ENCODE assay signal across 19 cellular contexts in the genomic region with DNA sequence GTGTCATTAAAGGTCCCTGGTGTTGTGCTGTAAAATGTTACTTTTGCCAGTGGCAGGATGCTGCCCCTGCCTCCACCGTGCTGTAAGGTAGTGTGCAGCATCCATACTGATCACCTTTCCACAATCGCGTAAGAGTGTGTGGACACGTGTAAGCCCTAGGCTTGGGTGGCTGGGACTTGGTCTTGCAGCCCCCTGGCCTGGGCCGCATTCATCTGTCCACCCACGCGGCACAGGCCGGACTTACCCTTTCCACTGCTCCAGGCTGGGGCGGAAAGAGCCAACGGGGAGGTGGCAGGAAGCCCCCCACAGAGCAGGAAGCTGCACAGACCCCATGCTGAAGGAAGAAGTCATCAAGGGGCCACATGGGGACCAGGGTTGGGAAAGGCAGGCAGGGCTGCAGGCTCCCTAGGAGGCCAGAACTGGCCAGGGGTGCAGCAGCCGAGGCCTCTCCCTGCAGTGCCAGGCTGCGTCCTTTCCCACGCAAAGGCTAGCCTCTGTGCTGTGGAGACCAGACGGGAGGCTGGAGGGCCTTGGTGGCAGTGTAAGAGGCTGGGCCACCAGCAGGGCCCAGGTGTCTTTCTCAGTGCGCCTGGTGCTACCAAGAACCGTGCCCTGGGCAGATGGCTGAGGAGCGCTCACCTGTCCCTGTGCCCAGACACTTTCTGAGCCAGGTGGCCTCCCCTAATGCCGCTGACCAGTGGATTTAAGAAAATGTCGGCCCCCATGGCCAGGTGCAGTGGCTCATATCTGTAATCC. TPM values are rescaled to one million over a fixed set of nuclear protein-coding genes. Genes with fewer than 3 reads are reported as not detected.
A peak's percentile ranks its signal among the peaks of the same experiment; 100 is the strongest.
DNase-seq lines count a peak whose midpoint lies in the region; ATAC-seq and TF ChIP-seq lines count a peak whose summit lies in the region.
"Had no signal": no experiment of that assay in that cellular context is flagged by ENCODE, and none has a peak within 500 bp of the region (broad histone marks: within the 10 kb centered on the region; RNA-seq: fewer than 3 reads in every experiment).

No MANE protein-coding gene starts in this region.

- H3K4me3 ChIP-seq in lower lobe of right lung (no peak overlapping the region), suprapubic skin (no peak overlapping the region)
- H3K4me3 ChIP-seq: body of pancreas had no signal

- no peak for TF ChIP-seq EP300 in suprapubic skin (IDR thresholded peaks at IDR 0.05)

- no peaks in the 10 kb centered on the region for H3K9me3 Mint-ChIP-seq in stimulated activated memory B cell treated with anti-CD40 and anti-IgM and Interleukin-4, amounts not matched to agents 10 μg/mL and 1 μg/mL and 100 μg/mL, for 72 hours
- H3K9me3 Mint-ChIP-seq: activated naive CD8-positive, alpha-beta T cell treated with anti-CD3 and anti-CD28 coated beads, Interleukin-2, amount 10 ng/mL, durations not matched to agents 7 days and 5 days; activated T-cell treated with anti-CD3 and anti-CD28 coated beads, Interleukin-2, amount 50 U/mL, for 72 hours; CD4-positive, CD25-positive, alpha-beta regulatory T cell; dendritic cell treated with granulocyte-macrophage colony-stimulating factor and Interleukin-4, amounts not matched to agents 40 ng/mL and 50 ng/mL, for 4 days; nephron progenitor cell had no signal

- TF ChIP-seq CTCF in lower lobe of right lung (IDR thresholded peaks at IDR 0.05) (no peak), suprapubic skin (IDR thresholded peaks at IDR 0.05) (no peak)

- WGBS in suprapubic skin: 89% methylated on average over 3 of the region's 19 CpGs

- H3K4me3 Mint-ChIP-seq in stimulated activated memory B cell treated with anti-CD40 and anti-IgM and Interleukin-4, amounts not matched to agents 10 μg/mL and 1 μg/mL and 100 μg/mL, for 72 hours: no peak overlapping the region
- H3K4me3 Mint-ChIP-seq: activated naive CD8-positive, alpha-beta T cell treated with anti-CD3 and anti-CD28 coated beads, Interleukin-2, amount 10 ng/mL, durations not matched to agents 7 days and 5 days; activated T-cell treated with anti-CD3 and anti-CD28 coated beads, Interleukin-2, amount 50 U/mL, for 72 hours; CD4-positive, CD25-positive, alpha-beta regulatory T cell; dendritic cell treated with granulocyte-macrophage colony-stimulating factor and Interleukin-4, amounts not matched to agents 40 ng/mL and 50 ng/mL, for 4 days; nephron progenitor cell had no signal

- H3K9me3 ChIP-seq in lower lobe of right lung: no peaks in the 10 kb centered on the region
- no peaks in the 10 kb centered on the region for H3K9me3 ChIP-seq in suprapubic skin
- H3K9me3 ChIP-seq: body of pancreas had no signal

- H3K4me1 Mint-ChIP-seq in stimulated activated memory B cell treated with anti-CD40 and anti-IgM and Interleukin-4, amounts not matched to agents 10 μg/mL and 1 μg/mL and 100 μg/mL, for 72 hours: no peaks in the 10 kb centered on the region
- H3K4me1 Mint-ChIP-seq: activated naive CD8-positive, alpha-beta T cell treated with anti-CD3 and anti-CD28 coated beads, Interleukin-2, amount 10 ng/mL, durations not matched to agents 7 days and 5 days; CD4-positive, CD25-positive, alpha-beta regulatory T cell had no signal

- H3K27ac Mint-ChIP-seq in stimulated activated memory B cell treated with anti-CD40 and anti-IgM and Interleukin-4, amounts not matched to agents 10 μg/mL and 1 μg/mL and 100 μg/mL, for 72 hours: no peak overlapping the region
- H3K27ac Mint-ChIP-seq: activated naive CD8-positive, alpha-beta T cell treated with anti-CD3 and anti-CD28 coated beads, Interleukin-2, amount 10 ng/mL, durations not matched to agents 7 days and 5 days; activated T-cell treated with anti-CD3 and anti-CD28 coated beads, Interleukin-2, amount 50 U/mL, for 72 hours; CD4-positive, CD25-positive, alpha-beta regulatory T cell; dendritic cell treated with granulocyte-macrophage colony-stimulating factor and Interleukin-4, amounts not matched to agents 40 ng/mL and 50 ng/mL, for 4 days had no signal

- H3K27ac ChIP-seq in lower lobe of right lung: no peak overlapping the region
- H3K27ac ChIP-seq in suprapubic skin: no peak overlapping the region
- H3K27ac ChIP-seq: body of pancreas had no signal

- DNase-seq in activated effector memory CD4-positive, alpha-beta T cell treated with anti-CD3 and anti-CD28 coated beads, Interleukin-2, amount 50 U/mL, for 16 hours: peak; percentile 45
- DNase-seq in activated effector memory CD4-positive, alpha-beta T cell treated with Interleukin-2 at 50 U/mL for 16 hours: no peak
- DNase-seq in cerebellum (ENCODE audit: low spot score) (peak; percentile 67), lower lobe of right lung (peak; percentile 24), suprapubic skin (ENCODE audit: low spot score in 2 of 2) (peak; percentile 47 to 66), NCI-H774 (lab: John Stamatoyannopoulos, UW) (no peak)
- DNase-seq: activated CD4-positive, alpha-beta T cell treated with anti-CD3 and anti-CD28 coated beads, Interleukin-2, amount 50 U/mL, for 48 hours; activated naive CD8-positive, alpha-beta T cell treated with anti-CD3 and anti-CD28 coated beads, Interleukin-2, amount 10 ng/mL, durations not matched to agents 7 days and 5 days; activated T-cell treated with anti-CD3 and anti-CD28 coated beads, Interleukin-2, amount 50 U/mL, for 72 hours; CD4-positive, CD25-positive, alpha-beta regulatory T cell; NCI-H1417; NCI-H2171 treated with DMSO at 0.1 percent for 48 hours; nephron progenitor cell; retina; stimulated activated naive CD8-positive, alpha-beta T cell treated with anti-CD3 and anti-CD28 coated beads, Interleukin-15, Interleukin-2, amounts not matched to agents 100 U/mL and 50 U/mL, for 24 hours had no signal

- H3K36me3 ChIP-seq in lower lobe of right lung (no peaks in the 10 kb centered on the region), suprapubic skin (no peaks in the 10 kb centered on the region)

- H3K36me3 Mint-ChIP-seq in stimulated activated memory B cell treated with anti-CD40 and anti-IgM and Interleukin-4, amounts not matched to agents 10 μg/mL and 1 μg/mL and 100 μg/mL, for 72 hours: no peaks in the 10 kb centered on the region
- H3K36me3 Mint-ChIP-seq: activated naive CD8-positive, alpha-beta T cell treated with anti-CD3 and anti-CD28 coated beads, Interleukin-2, amount 10 ng/mL, durations not matched to agents 7 days and 5 days; CD4-positive, CD25-positive, alpha-beta regulatory T cell had no signal

- no peaks in the 10 kb centered on the region for H3K27me3 Mint-ChIP-seq in stimulated activated memory B cell treated with anti-CD40 and anti-IgM and Interleukin-4, amounts not matched to agents 10 μg/mL and 1 μg/mL and 100 μg/mL, for 72 hours
- H3K27me3 Mint-ChIP-seq: activated naive CD8-positive, alpha-beta T cell treated with anti-CD3 and anti-CD28 coated beads, Interleukin-2, amount 10 ng/mL, durations not matched to agents 7 days and 5 days; CD4-positive, CD25-positive, alpha-beta regulatory T cell; dendritic cell treated with granulocyte-macrophage colony-stimulating factor and Interleukin-4, amounts not matched to agents 40 ng/mL and 50 ng/mL, for 4 days had no signal

- no peak for TF ChIP-seq POLR2A in suprapubic skin (IDR thresholded peaks at IDR 0.05)

- H3K27me3 ChIP-seq in lower lobe of right lung (ENCODE audit: low read depth) (no peaks in the 10 kb centered on the region), suprapubic skin (no peaks in the 10 kb centered on the region)
- H3K27me3 ChIP-seq: body of pancreas had no signal

- intact Hi-C loops in lower lobe of right lung (cut with DNase I): no loop called here

- H3K4me1 ChIP-seq in lower lobe of right lung: peaks cover 12% of the 10 kb centered on the region
- no peaks in the 10 kb centered on the region for H3K4me1 ChIP-seq in suprapubic skin

- ATAC-seq in lower lobe of right lung: no peak
- no peak for ATAC-seq in stimulated activated memory B cell treated with anti-CD40 and anti-IgM and Interleukin-4, amounts not matched to agents 10 μg/mL and 1 μg/mL and 100 μg/mL, for 72 hours
- no peak for ATAC-seq in GM21737 (IDR thresholded peaks at IDR 0.05; ENCODE audit: unreplicated experiment)
- ATAC-seq: activated T-cell treated with anti-CD3 and anti-CD28 coated beads, Interleukin-2, amount 50 U/mL, for 72 hours; body of pancreas; stimulated activated naive CD8-positive, alpha-beta T cell treated with anti-CD3 and anti-CD28 coated beads, Interleukin-15, Interleukin-2, amounts not matched to agents 100 U/mL and 50 U/mL, for 24 hours had no signal

RNA-seq across cellular contexts. Expression of gene TMEM191C, which starts 11.7 kb away (rescaled TPM):
- total RNA-seq in cerebellum: 5.6 TPM
- total RNA-seq in lower lobe of right lung: 3.5 TPM
- total RNA-seq in suprapubic skin: 1 to 10 TPM in 1 of 4 donors, under 1 TPM in 2, not detected in 1; 0.42 to 1.7 (median 0.47) TPM

RNA-seq across cellular contexts. Expression of gene HIC2, which starts 38.3 kb away (rescaled TPM):
- total RNA-seq in cerebellum (10.8 TPM), lower lobe of right lung (5.7 TPM), suprapubic skin (1 to 10 TPM; 4.2 to 9.4 (median 6.3) TPM)

Comparison
In these comparisons a context has a peak if more than half of its experiments do, and no peak if none do; other contexts are left out.
1. DNase-seq: peak in activated effector memory CD4-positive, alpha-beta T cell treated with anti-CD3 and anti-CD28 coated beads, Interleukin-2, amount 50 U/mL, for 16 hours (single experiment), cerebellum (single experiment), lower lobe of right lung (single experiment) and suprapubic skin (2 of 2); none in activated effector memory CD4-positive, alpha-beta T cell treated with Interleukin-2 at 50 U/mL for 16 hours (single experiment) and NCI-H774 (single experiment).